28 cellular contexts compared by ENCODE assay signal in genomic region chr3:142768338-142768737, GRCh38.
"Had no signal": no experiment of that assay in that cellular context is flagged by ENCODE, and none has a peak within 500 bp of the region (broad histone marks: within the 10 kb centered on the region; RNA-seq: fewer than 3 reads in every experiment).

No MANE protein-coding gene starts in this region.

- FAIRE-seq: colon, endometrium, endothelial cell of umbilical vein had no signal

- H3K4me1 Mint-ChIP-seq: endodermal cell had no signal

- H3K4me3 Mint-ChIP-seq: dendritic cell treated with granulocyte-macrophage colony-stimulating factor and Interleukin-4, amounts not matched to agents 40 ng/mL and 50 ng/mL, for 4 days; effector memory CD8-positive, alpha-beta T cell; endodermal cell had no signal

- ATAC-seq: effector memory CD8-positive, alpha-beta T cell; esophagus mucosa; foreskin keratinocyte; gastrocnemius medialis; gastroesophageal sphincter; heart left ventricle; heart right ventricle had no signal

- H3K9me3 ChIP-seq: colonic mucosa had no signal

- H3K27ac ChIP-seq: colonic mucosa, coronary artery, dorsolateral prefrontal cortex, epithelial cell of prostate, esophagus muscularis mucosa, esophagus squamous epithelium, foreskin keratinocyte, gastrocnemius medialis, gastroesophageal sphincter, heart left ventricle, heart right ventricle had no signal

- H3K27ac Mint-ChIP-seq: dendritic cell treated with granulocyte-macrophage colony-stimulating factor and Interleukin-4, amounts not matched to agents 40 ng/mL and 50 ng/mL, for 4 days; effector memory CD8-positive, alpha-beta T cell; endodermal cell had no signal

- H3K27me3 ChIP-seq: colonic mucosa, dorsolateral prefrontal cortex, esophagus muscularis mucosa, esophagus squamous epithelium, foreskin keratinocyte, gastrocnemius medialis, gastroesophageal sphincter, heart left ventricle, heart right ventricle had no signal

- H3K36me3 ChIP-seq: colonic mucosa had no signal

- H3K27me3 Mint-ChIP-seq: dendritic cell treated with granulocyte-macrophage colony-stimulating factor and Interleukin-4, amounts not matched to agents 40 ng/mL and 50 ng/mL, for 4 days; effector memory CD8-positive, alpha-beta T cell had no signal

- H3K4me1 ChIP-seq: colonic mucosa, esophagus muscularis mucosa, esophagus squamous epithelium, foreskin keratinocyte, gastrocnemius medialis, gastroesophageal sphincter, heart left ventricle, heart right ventricle had no signal

- DNase-seq: colonic mucosa; cortex of kidney; dermis blood vessel endothelial cell; dorsolateral prefrontal cortex; effector CD4-positive, alpha-beta T cell; effector CD8-positive, alpha-beta T cell; effector memory CD4-positive, alpha-beta T cell; effector memory CD8-positive, alpha-beta T cell; endodermal cell; erythroblast; esophagus squamous epithelium; foreskin fibroblast; foreskin keratinocyte; foreskin melanocyte; gastrocnemius medialis; glutamatergic neuron; head of caudate nucleus; heart left ventricle; heart right ventricle had no signal

- H3K4me3 ChIP-seq: colonic mucosa, coronary artery, dorsolateral prefrontal cortex, esophagus muscularis mucosa, esophagus squamous epithelium, gastrocnemius medialis, gastroesophageal sphincter, heart left ventricle, heart right ventricle had no signal
